7 cellular contexts compared by ENCODE assay signal in the genomic region with DNA sequence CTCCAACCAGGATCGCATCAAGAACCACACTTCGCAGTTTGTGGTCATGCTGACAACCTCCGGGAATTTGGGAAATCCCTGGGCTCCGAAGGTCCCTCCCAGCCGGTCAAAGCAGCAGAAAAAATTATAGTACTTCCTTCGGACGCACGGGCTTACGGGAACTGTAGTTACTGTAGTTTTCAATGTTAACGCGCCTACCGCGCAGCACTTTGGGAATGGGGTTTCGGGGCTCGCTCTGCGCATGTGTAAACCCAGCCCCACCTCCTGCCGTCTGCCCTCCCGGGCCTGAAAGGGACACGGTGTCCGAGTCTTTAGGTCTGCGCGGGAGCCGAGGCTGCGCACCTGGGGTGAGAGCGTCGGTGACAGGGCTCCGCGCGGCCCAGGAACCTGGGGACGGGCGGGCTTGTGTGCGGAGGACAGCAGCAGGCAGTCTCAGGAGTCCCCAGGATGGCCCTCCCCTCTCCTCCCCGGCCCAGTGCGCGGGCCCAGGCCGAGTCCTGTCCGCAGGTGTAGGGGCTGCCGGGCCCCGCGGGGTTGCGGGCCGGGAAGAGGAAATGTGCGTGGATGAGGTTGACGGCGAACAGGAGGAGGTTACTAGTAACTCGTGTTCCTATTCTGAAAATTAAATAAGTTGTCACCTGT. TPM values are rescaled to one million over a fixed set of nuclear protein-coding genes. Genes with fewer than 3 reads are reported as not detected.
A peak's percentile ranks its signal among the peaks of the same experiment; 100 is the strongest.
DNase-seq lines count a peak whose midpoint lies in the region; ATAC-seq and TF ChIP-seq lines count a peak whose summit lies in the region.
"Not testable (repeated sequence)": the region's sequence is repeated elsewhere in the genome, so short reads cannot be mapped to it uniquely, and the experiment has no call there.

A gene (plus strand): TSS at position 236 of the 642 bp plus-strand sequence. CDS start 2,837 bp downstream, outside the sequence.

- intact Hi-C loops in OCI-LY7 (cut with micrococcal nuclease; ENCODE audit: unreplicated experiment) = not testable (repeated sequence)

- not testable (repeated sequence) for BruUV-seq in OCI-LY7 (replicated peaks; lab: Mats Ljungman, UMichigan)

- DNase-seq in OCI-LY7 (ENCODE audit: low spot score) (peak; percentile 68), epithelial cell of esophagus (ENCODE audit: low read depth) (peak; percentile 87), lung (ENCODE audit: low spot score) (peak; percentile 85)
- DNase-seq in activated T-cell treated with anti-CD3 and anti-CD28 coated beads, Interleukin-2, amount 50 U/mL, for 4 hours = peak; percentile 54
- DNase-seq in stimulated activated CD4-positive, alpha-beta T cell treated with anti-CD3 and anti-CD28 coated beads, Interleukin-12 subunit alpha, Interleukin-12 subunit beta, amount 100 ng/mL, for 24 hours (ENCODE audit: low read depth in 2 of 2) = peak; percentile 45 to 57

- ATAC-seq in GM18907 (IDR thresholded peaks at IDR 0.05; ENCODE audit: unreplicated experiment) (peak; percentile 99), HG02970 (IDR thresholded peaks at IDR 0.05; ENCODE audit: low FRiP score, unreplicated experiment) (peak; percentile 94), lung (ENCODE audit: insufficient read depth, low FRiP score) (peak; percentile 98)
- ATAC-seq in activated T-cell treated with anti-CD3 and anti-CD28 coated beads, Interleukin-2, amount 50 U/mL, for 4 hours = peak; percentile 95 to 97

- WGBS in lung, 2 donors = 1% methylated on average over 38 to 45 of the region's 46 CpGs

- not testable (repeated sequence) for H3K27me3 ChIP-seq in lung (ENCODE audit: control insufficient read depth, insufficient read depth)

- not testable (repeated sequence) for H3K27ac ChIP-seq in OCI-LY7 (ENCODE audit: low read depth, low read length, poor library complexity, severe bottlenecking)
- H3K27ac ChIP-seq in lung (ENCODE audit: low read depth in 1 of 2, low read length in 1 of 2) = peak within 1 kb of the TSS; percentile 31 to 53

- peak within 1 kb of the TSS; percentile 64; the same call in 1 of the 2 replicates for H2AFZ ChIP-seq in OCI-LY7 (ENCODE audit: low read length)

- not testable (repeated sequence) for H3K9me2 ChIP-seq in OCI-LY7 (ENCODE audit: insufficient read depth, low read length)

- peak within 1 kb of the TSS; percentile 89 for H3K4me3 Mint-ChIP-seq in activated T-cell treated with anti-CD3 and anti-CD28 coated beads, Interleukin-2, amount 50 U/mL, for 4 hours

- TF ChIP-seq CTCF in OCI-LY7 (conservative IDR thresholded peaks at IDR 0.05; ENCODE audit: low read length); epithelial cell of esophagus (IDR thresholded peaks at IDR 0.05; ENCODE audit: insufficient read depth, low read depth, low read length, missing control alignments); lung (IDR thresholded peaks at IDR 0.05; ENCODE audit: control extremely low read depth, extremely low read depth): not testable (repeated sequence)

- not testable (repeated sequence) for H3K9me3 ChIP-seq in OCI-LY7 (ENCODE audit: low read length); lung (ENCODE audit: control insufficient read depth in 2 of 2, insufficient read depth in 1 of 2, low read length in 1 of 2)

- H3K36me3 Mint-ChIP-seq in activated T-cell treated with anti-CD3 and anti-CD28 coated beads, Interleukin-2, amount 50 U/mL, for 4 hours (ENCODE audit: insufficient read depth) = not testable (repeated sequence)

- peak within 1 kb of the TSS; percentile 53 for H3K4me2 ChIP-seq in OCI-LY7 (ENCODE audit: low read length)

- CTCF ChIA-PET in OCI-LY7 (lab: Charles Lee; ENCODE audit: unreplicated experiment) = not testable (repeated sequence)

- H3K4me3 ChIP-seq in OCI-LY7 (ENCODE audit: low read depth, low read length, poor library complexity, severe bottlenecking) (peak within 1 kb of the TSS; percentile 62), epithelial cell of esophagus (ENCODE audit: low read length) (peak within 1 kb of the TSS; percentile 44), lung (peak within 1 kb of the TSS; percentile 47)

- not testable (repeated sequence) for H4K20me1 ChIP-seq in OCI-LY7 (ENCODE audit: insufficient read depth, low read length)

- POLR2A ChIA-PET in OCI-LY7 (lab: Charles Lee) = not testable (repeated sequence)

- H3K9me3 Mint-ChIP-seq in activated T-cell treated with anti-CD3 and anti-CD28 coated beads, Interleukin-2, amount 50 U/mL, for 4 hours = not testable (repeated sequence)

- not testable (repeated sequence) for H3K4me1 ChIP-seq in OCI-LY7 (ENCODE audit: insufficient read depth, low read length, poor library complexity, severe bottlenecking); lung (ENCODE audit: control insufficient read depth in 2 of 2, insufficient read depth in 2 of 2, low read length in 2 of 2)

- H3K79me2 ChIP-seq in OCI-LY7 (ENCODE audit: insufficient read depth, low read depth, low read length) = not testable (repeated sequence)

- not testable (repeated sequence) for H3K27me3 Mint-ChIP-seq in activated T-cell treated with anti-CD3 and anti-CD28 coated beads, Interleukin-2, amount 50 U/mL, for 4 hours (ENCODE audit: low read depth)

- H3K4me1 Mint-ChIP-seq in activated T-cell treated with anti-CD3 and anti-CD28 coated beads, Interleukin-2, amount 50 U/mL, for 4 hours (ENCODE audit: low read depth) = not testable (repeated sequence)

- H3K36me3 ChIP-seq in OCI-LY7 (ENCODE audit: insufficient read depth, low read length); lung (ENCODE audit: control insufficient read depth in 2 of 2, insufficient read depth in 2 of 2, low read length in 2 of 2): not testable (repeated sequence)

RNA-seq across cellular contexts. Expression of the gene that starts here (rescaled TPM):
- 2.4 and 3.1 TPM in 2 replicates for total RNA-seq in OCI-LY7 (2014; rRNA removed; shearing (Covaris generic))
- total RNA-seq in OCI-LY7 (2022) = 3.0 and 3.5 TPM in 2 replicates
- 1 to 10 TPM in 2 of 3 donors, under 1 TPM in 1; 0.68 to 2.1 (median 1.8) TPM for total RNA-seq in activated T-cell treated with anti-CD3 and anti-CD28 coated beads, Interleukin-2, amount 50 U/mL, for 4 hours
- total RNA-seq in lung = 1 to 10 TPM; 5.8 to 7.0 TPM
- 1 to 10 TPM; 1.3 to 1.4 TPM for polyA plus RNA-seq in lung
